ENCODE assay signal across 27 cellular contexts in genomic region chr11:132674161-132674560, GRCh38.
DNase-seq lines count a peak whose midpoint lies in the region; ATAC-seq and TF ChIP-seq lines count a peak whose summit lies in the region.
"Had no signal": no experiment of that assay in that cellular context is flagged by ENCODE, and none has a peak within 500 bp of the region (broad histone marks: within the 10 kb centered on the region; RNA-seq: fewer than 3 reads in every experiment).

No MANE protein-coding gene starts in this region.

- peaks cover 5% of the 10 kb centered on the region for H3K4me1 ChIP-seq in A673 (ENCODE audit: insufficient read depth, low read length, poor library complexity, severe bottlenecking)
- H3K4me1 ChIP-seq: adrenal gland, SJCRH30 had no signal

- H3K27ac ChIP-seq in A673 (ENCODE audit: low read depth, low read length, poor library complexity, severe bottlenecking) = no peak overlapping the region
- H3K27ac ChIP-seq: adrenal gland, SJCRH30 had no signal

- no peaks in the 10 kb centered on the region for H3K36me3 Mint-ChIP-seq in endothelial cell (ENCODE audit: low read depth, unreplicated experiment)
- H3K36me3 Mint-ChIP-seq: IgD-negative memory B cell, immature natural killer cell, memory B cell had no signal

- intact Hi-C loops in A673 (cut with micrococcal nuclease; ENCODE audit: unreplicated experiment) = no loop called here

- no peaks in the 10 kb centered on the region for H3K9me3 Mint-ChIP-seq in endothelial cell (ENCODE audit: unreplicated experiment)

- DNase-seq in A673 (ENCODE audit: low spot score) = peak; percentile 63
- peak; percentile 66 for DNase-seq in DMS153 (lab: John Stamatoyannopoulos, UW)
- peak; percentile 58 for DNase-seq in NCI-H748 (lab: John Stamatoyannopoulos, UW; ENCODE audit: unreplicated experiment)
- DNase-seq in endothelial cell (ENCODE audit: low spot score) = peak; percentile 36
- DNase-seq in stimulated activated CD4-positive, alpha-beta T cell treated with anti-CD3 and anti-CD28 coated beads, Interleukin-1b, Interleukin-23, amount 100 ng/mL, for 48 hours = no peak
- DNase-seq: activated CD4-positive, alpha-beta T cell treated with anti-CD3 and anti-CD28 coated beads for 36 hours; activated CD8-positive, alpha-beta memory T cell treated with anti-CD3 and anti-CD28 coated beads, Interleukin-2, amount 50 U/mL, for 48 hours; activated CD8-positive, alpha-beta T cell treated with anti-CD3 and anti-CD28 coated beads for 36 hours; activated naive CD4-positive, alpha-beta T cell treated with Interleukin-2 at 50 U/mL for 16 hours; adrenal gland; central memory CD4-positive, alpha-beta T cell; DMS79; immature natural killer cell; left cardiac atrium; NCI-H1048; NCI-H2029; retina; SJCRH30; stimulated activated naive CD4-positive, alpha-beta T cell treated with Interleukin-2 at 50 U/mL for 16 hours; SW 1271 had no signal

- H3K4me3 ChIP-seq in A673 (ENCODE audit: low read depth, low read length, poor library complexity, severe bottlenecking) = no peak overlapping the region
- H3K4me3 ChIP-seq: adrenal gland, SJCRH30 had no signal

- H3K27me3 Mint-ChIP-seq in endothelial cell (ENCODE audit: unreplicated experiment) = peaks cover 1% of the 10 kb centered on the region
- H3K27me3 Mint-ChIP-seq: activated CD4-positive, alpha-beta T cell treated with anti-CD3 and anti-CD28 coated beads for 36 hours; B cell; IgD-negative memory B cell; memory B cell had no signal

- CTCF ChIA-PET in A673 (lab: Charles Lee) = no interaction called here

- peaks cover 20% of the 10 kb centered on the region for H3K9me3 ChIP-seq in A673 (ENCODE audit: low read depth, low read length, poor library complexity, severe bottlenecking)
- H3K9me3 ChIP-seq: adrenal gland, SJCRH30 had no signal

- no TSS peak for BruUV-seq in A673 (replicated peaks; lab: Mats Ljungman, UMichigan)

- H3K27me3 ChIP-seq in A673 (replicated peaks; ENCODE audit: insufficient read depth, low read depth, low read length, poor library complexity) = peaks cover 33% of the 10 kb centered on the region
- H3K27me3 ChIP-seq: adrenal gland, SJCRH30 had no signal

- peak overlapping the region; percentile 83 for H3K27ac Mint-ChIP-seq in endothelial cell (ENCODE audit: unreplicated experiment)
- H3K27ac Mint-ChIP-seq: activated CD4-positive, alpha-beta T cell treated with anti-CD3 and anti-CD28 coated beads for 36 hours; activated CD8-positive, alpha-beta T cell treated with anti-CD3 and anti-CD28 coated beads for 36 hours; activated T-helper 1 cell treated with anti-CD3 and anti-CD28 coated beads, Interleukin-12 subunit alpha, Interleukin-12 subunit beta, Interleukin-2, Interleukin-4 antibody, amounts not matched to agents 30 ng/mL and 10 ng/mL and 1 ng/mL, durations not matched to agents 14 hours and 24 hours and 36 hours; B cell; IgD-negative memory B cell; immature natural killer cell; memory B cell had no signal

- H3K4me3 Mint-ChIP-seq in endothelial cell (ENCODE audit: unreplicated experiment) = no peak overlapping the region
- H3K4me3 Mint-ChIP-seq: activated CD4-positive, alpha-beta T cell treated with anti-CD3 and anti-CD28 coated beads for 36 hours; activated CD8-positive, alpha-beta T cell treated with anti-CD3 and anti-CD28 coated beads for 36 hours; activated T-helper 1 cell treated with anti-CD3 and anti-CD28 coated beads, Interleukin-12 subunit alpha, Interleukin-12 subunit beta, Interleukin-2, Interleukin-4 antibody, amounts not matched to agents 30 ng/mL and 10 ng/mL and 1 ng/mL, durations not matched to agents 14 hours and 24 hours and 36 hours; B cell; IgD-negative memory B cell; immature natural killer cell; memory B cell had no signal

- H3K36me3 ChIP-seq in A673 (ENCODE audit: insufficient read depth, low read length, poor library complexity, severe bottlenecking) = no peaks in the 10 kb centered on the region
- H3K36me3 ChIP-seq: adrenal gland, SJCRH30 had no signal

- H3K4me1 Mint-ChIP-seq in endothelial cell (ENCODE audit: unreplicated experiment) = peaks cover 32% of the 10 kb centered on the region
- H3K4me1 Mint-ChIP-seq: activated CD4-positive, alpha-beta T cell treated with anti-CD3 and anti-CD28 coated beads for 36 hours; B cell; IgD-negative memory B cell; immature natural killer cell; memory B cell had no signal

- ATAC-seq in GM21423 (IDR thresholded peaks at IDR 0.05; ENCODE audit: unreplicated experiment) = no peak
- ATAC-seq in GM21717 (IDR thresholded peaks at IDR 0.05; ENCODE audit: unreplicated experiment) = no peak
- ATAC-seq: activated CD4-positive, alpha-beta T cell treated with anti-CD3 and anti-CD28 coated beads for 36 hours; activated CD8-positive, alpha-beta T cell treated with anti-CD3 and anti-CD28 coated beads for 36 hours; HCT116; left cardiac atrium had no signal

- POLR2A ChIA-PET in A673 (lab: Charles Lee; ENCODE audit: low non-redundant PET) = no interaction called here

- no peak for TF ChIP-seq CTCF in A673 (conservative IDR thresholded peaks at IDR 0.05; ENCODE audit: low read depth, low read length)
- TF ChIP-seq CTCF in endothelial cell (IDR thresholded peaks at IDR 0.05; ENCODE audit: unreplicated experiment) = no peak
